ENCODE assay signal across 8 cellular contexts in the genomic region with DNA sequence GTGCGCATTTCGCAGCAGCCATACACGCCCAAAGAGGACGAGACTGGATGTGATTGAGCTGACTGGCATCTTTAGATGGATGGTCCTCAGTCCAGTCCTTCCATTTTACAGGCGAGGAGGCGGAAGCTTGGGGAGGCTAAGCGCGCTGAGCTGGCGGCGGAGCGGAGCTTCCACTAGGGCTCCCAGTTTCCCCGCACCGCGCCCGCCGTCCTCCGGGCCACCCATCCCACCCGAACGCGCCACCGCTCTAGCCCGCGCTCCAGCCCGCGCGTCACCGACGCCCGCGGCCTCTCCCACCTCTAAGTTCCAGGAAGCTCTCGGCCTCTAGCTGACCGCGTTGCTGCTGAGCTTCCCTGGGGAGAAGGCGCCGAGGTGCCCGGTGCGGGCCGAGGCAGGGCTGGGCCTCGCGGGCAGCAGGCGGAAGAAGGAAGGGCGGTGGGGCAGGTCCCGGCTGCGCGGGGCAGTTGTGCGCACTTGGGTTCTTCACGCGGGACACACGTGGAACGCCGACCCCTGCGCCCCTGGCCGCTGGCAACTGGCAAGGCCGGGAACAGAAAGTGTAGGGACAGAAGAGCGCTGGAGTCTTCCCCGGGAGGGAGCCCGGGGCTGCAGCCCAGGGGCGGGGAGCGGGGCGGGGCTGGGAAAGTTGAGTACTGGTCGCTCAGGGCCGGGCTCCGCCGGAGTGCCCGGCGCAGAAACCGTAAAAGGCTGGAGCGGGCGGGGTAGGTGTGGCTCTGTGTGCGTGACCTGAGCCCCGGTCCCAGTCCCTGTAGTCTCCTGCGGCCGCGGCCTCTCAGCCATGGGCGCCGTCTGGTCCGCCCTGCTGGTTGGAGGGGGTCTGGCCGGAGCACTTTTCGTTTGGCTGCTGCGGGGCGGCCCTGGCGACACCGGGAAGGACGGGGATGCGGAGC. TPM values are rescaled to one million over a fixed set of nuclear protein-coding genes. Genes with fewer than 3 reads are reported as not detected.
DNase-seq lines count a peak whose midpoint lies in the region; ATAC-seq, FAIRE-seq and TF ChIP-seq lines count a peak whose summit lies in the region.

Gene STBD1, plus strand, starts transcription at position 763 of the 911 bp plus-strand sequence. Its CDS starts 37 bp downstream, at position 800.

- peak within 1 kb of the TSS; percentile 79 for H3K27ac Mint-ChIP-seq in activated CD8-positive, alpha-beta T cell treated with anti-CD3 and anti-CD28 coated beads, Interleukin-2, amount 10 ng/mL, durations not matched to agents 7 days and 5 days
- H3K27ac Mint-ChIP-seq in mesothelial cell of epicardium = peak within 1 kb of the TSS; percentile 59

- in situ Hi-C loops in ACHN (cut with HindIII; ENCODE audit: low pct_ligation_motif_present, low pct_unique_long_range_greater_than_20kb, low sequenced_read_pairs) = no loop called here

- DNase-seq in ACHN = peak; percentile 67
- peak; percentile 27 for DNase-seq in GM12891 (ENCODE audit: insufficient read length, low spot score)
- peak; percentile 47 for DNase-seq in NCI-H2227 treated with DMSO at 0.1 percent for 48 hours (lab: John Stamatoyannopoulos, UW)
- peak; percentile 46 for DNase-seq in activated CD8-positive, alpha-beta T cell treated with anti-CD3 and anti-CD28 coated beads, Interleukin-2, amount 10 ng/mL, durations not matched to agents 7 days and 5 days
- peak; percentile 40 to 72 for DNase-seq in mesothelial cell of epicardium (ENCODE audit: low spot score in 2 of 2, unreplicated experiment in 2 of 2)

- peaks cover 14% of the 10 kb centered on the region for H3K36me3 Mint-ChIP-seq in activated CD8-positive, alpha-beta T cell treated with anti-CD3 and anti-CD28 coated beads, Interleukin-2, amount 10 ng/mL, durations not matched to agents 7 days and 5 days (ENCODE audit: low read depth)
- H3K36me3 Mint-ChIP-seq in mesothelial cell of epicardium = peaks cover 8% of the 10 kb centered on the region

- H3K27me3 Mint-ChIP-seq in activated CD8-positive, alpha-beta T cell treated with anti-CD3 and anti-CD28 coated beads, Interleukin-2, amount 10 ng/mL, durations not matched to agents 7 days and 5 days (ENCODE audit: low read depth) = peaks cover 26% of the 10 kb centered on the region
- no peaks in the 10 kb centered on the region for H3K27me3 Mint-ChIP-seq in mesothelial cell of epicardium (ENCODE audit: low read depth)

- no peaks in the 10 kb centered on the region for H3K9me3 Mint-ChIP-seq in activated CD8-positive, alpha-beta T cell treated with anti-CD3 and anti-CD28 coated beads, Interleukin-2, amount 10 ng/mL, durations not matched to agents 7 days and 5 days (ENCODE audit: insufficient read depth)
- H3K9me3 Mint-ChIP-seq in mesothelial cell of epicardium = no peaks in the 10 kb centered on the region

- H3K27ac ChIP-seq in esophagus (ENCODE audit: low read depth in 2 of 2, low read length in 1 of 2) = peak within 1 kb of the TSS; percentile 73 to 74

- WGBS in esophagus, 2 donors = 1% methylated on average over 83 to 85 of the region's 85 CpGs

- H3K4me3 Mint-ChIP-seq in activated CD8-positive, alpha-beta T cell treated with anti-CD3 and anti-CD28 coated beads, Interleukin-2, amount 10 ng/mL, durations not matched to agents 7 days and 5 days = peak within 1 kb of the TSS; percentile 64
- H3K4me3 Mint-ChIP-seq in mesothelial cell of epicardium = peak within 1 kb of the TSS; percentile 88

- H3K36me3 ChIP-seq in esophagus (ENCODE audit: control insufficient read depth in 2 of 2, insufficient read depth in 2 of 2, low read length in 1 of 2) = no peaks in the 10 kb centered on the region

- TF ChIP-seq POLR2A in GM12891 (IDR thresholded peaks at IDR 0.05; ENCODE audit: low read depth, low read length) = no peak

- peaks cover 43% of the 10 kb centered on the region for H3K4me1 Mint-ChIP-seq in activated CD8-positive, alpha-beta T cell treated with anti-CD3 and anti-CD28 coated beads, Interleukin-2, amount 10 ng/mL, durations not matched to agents 7 days and 5 days (ENCODE audit: low read depth)
- peaks cover 23% of the 10 kb centered on the region for H3K4me1 Mint-ChIP-seq in mesothelial cell of epicardium

- ATAC-seq in activated CD8-positive, alpha-beta T cell treated with anti-CD3 and anti-CD28 coated beads, Interleukin-2, amount 10 ng/mL, durations not matched to agents 7 days and 5 days = peak; percentile 66
- ATAC-seq in GM21367 (IDR thresholded peaks at IDR 0.05; ENCODE audit: unreplicated experiment) = no peak

- TF ChIP-seq CTCF in mesothelial cell of epicardium (IDR thresholded peaks at IDR 0.05; ENCODE audit: unreplicated experiment) (no peak), subcutaneous adipose tissue (IDR thresholded peaks at IDR 0.05; ENCODE audit: low read depth) (no peak)

- peak; percentile 63 for FAIRE-seq in GM12891 (lab: Jason Lieb, UNC)

- CTCF ChIA-PET in activated CD8-positive, alpha-beta T cell treated with anti-CD3 and anti-CD28 coated beads, Interleukin-2, amount 10 ng/mL, durations not matched to agents 7 days and 5 days (lab: Charles Lee) = interaction anchor here (0.8 to 5.4 kb wide), 5 partner anchors 23 to 127 kb away, joined by 3 to 40 read pairs (median 10); no protein-coding TSS in a partner anchor

- peak within 1 kb of the TSS; percentile 62 to 64 for H3K4me3 ChIP-seq in esophagus (ENCODE audit: low read depth in 1 of 2, low read length in 2 of 2)

- H3K4me1 ChIP-seq in esophagus (ENCODE audit: control insufficient read depth in 2 of 2, insufficient read depth in 2 of 2, low read length in 1 of 2) = peaks cover 0 to 3% of the 10 kb centered on the region in 2 donors

- POLR2A ChIA-PET in activated CD8-positive, alpha-beta T cell treated with anti-CD3 and anti-CD28 coated beads, Interleukin-2, amount 10 ng/mL, durations not matched to agents 7 days and 5 days (lab: Charles Lee) = interaction anchor here (0.8 kb wide), 1 partner anchor 48 kb away, joined by 4 read pairs; no protein-coding TSS in a partner anchor

- H3K27me3 ChIP-seq in esophagus (ENCODE audit: control insufficient read depth in 1 of 2, insufficient read depth in 2 of 2, low read length in 2 of 2) = no peaks in the 10 kb centered on the region

- no peaks in the 10 kb centered on the region for H3K9me3 ChIP-seq in esophagus (ENCODE audit: control insufficient read depth in 2 of 2, insufficient read depth in 1 of 2, low read depth in 1 of 2, low read length in 1 of 2)

TF ChIP-seq in GM12891, 5 proteins besides CTCF, POLR2A, EP300 and RAD21:
- TF ChIP-seq POLR2AphosphoS5 (IDR thresholded peaks at IDR 0.05; ENCODE audit: low read depth, low read length) = no peak
- TF ChIP-seq TAF1 (IDR thresholded peaks at IDR 0.05; ENCODE audit: low read depth, low read length) = no peak
- TF ChIP-seq POU2F2 (IDR thresholded peaks at IDR 0.05; ENCODE audit: low read depth, low read length) = no peak
- TF ChIP-seq SPI1 (IDR thresholded peaks at IDR 0.05; ENCODE audit: low read depth, low read length) = no peak
- no peak for TF ChIP-seq PAX5 (IDR thresholded peaks at IDR 0.05; ENCODE audit: insufficient read depth, low read length, severe bottlenecking)

RNA-seq across cellular contexts. Expression of gene STBD1, which starts in this region (rescaled TPM):
- 0.10 TPM for polyA plus RNA-seq in GM12891 (2012; ENCODE audit: low read depth, missing spikeins)
- total RNA-seq in activated CD8-positive, alpha-beta T cell treated with anti-CD3 and anti-CD28 coated beads, Interleukin-2, amount 10 ng/mL, durations not matched to agents 7 days and 5 days = 1 to 10 TPM; 1.5 to 1.6 TPM
- polyA plus RNA-seq in esophagus = 1 to 10 TPM in 1 of 2 donors, under 1 TPM in 1; 0.71 to 2.7 TPM
- total RNA-seq in mesothelial cell of epicardium (1.7 to 2.2 TPM (median 2.0 TPM) in 3 replicates), subcutaneous adipose tissue (10 to 100 TPM; 25.8 to 62.0 (median 36.4) TPM)
